17 cellular contexts compared by ENCODE assay signal in genomic region chr9:135254176-135255032, GRCh38.
"Had no signal": no experiment of that assay in that cellular context is flagged by ENCODE, and none has a peak within 500 bp of the region (broad histone marks: within the 10 kb centered on the region; RNA-seq: fewer than 3 reads in every experiment).

No MANE protein-coding gene starts in this region.

- H3K27ac ChIP-seq: adrenal gland, colonic mucosa, esophagus muscularis mucosa, ovary, thoracic aorta had no signal

- H3K4me3 ChIP-seq: adrenal gland, colonic mucosa, esophagus muscularis mucosa, ovary, thoracic aorta had no signal

- H3K4me1 ChIP-seq: adrenal gland, colonic mucosa had no signal

- H3K36me3 ChIP-seq: adrenal gland, colonic mucosa, esophagus muscularis mucosa, ovary, thoracic aorta had no signal

- H3K27me3 ChIP-seq: adrenal gland, colonic mucosa, ovary had no signal

- DNase-seq: activated CD8-positive, alpha-beta memory T cell treated with anti-CD3 and anti-CD28 coated beads for 24 hours; activated CD8-positive, alpha-beta memory T cell treated with anti-CD3 and anti-CD28 coated beads, Interleukin-2, amount 50 U/mL, for 4 hours; activated T-cell treated with anti-CD3 and anti-CD28 coated beads, Interleukin-2, amount 50 U/mL, for 24 hours; adrenal gland; colonic mucosa; left colon; naive thymus-derived CD4-positive, alpha-beta T cell; ovary; stimulated activated CD4-positive, alpha-beta T cell treated with anti-CD3 and anti-CD28 coated beads, Interleukin-4, amount 100 ng/mL, for 1 hour; stimulated activated naive CD4-positive, alpha-beta T cell treated with Interleukin-2 at 50 U/mL for 16 hours; T1000 had no signal

- FAIRE-seq: astrocyte, frontal cortex, islet of Langerhans had no signal

- ATAC-seq: activated T-helper 17 cell treated with anti-CD3 and anti-CD28 coated beads, Interleukin-2, amount 50 U/mL, for 72 hours; left colon; naive thymus-derived CD4-positive, alpha-beta T cell had no signal

- H3K9me3 ChIP-seq: adrenal gland, colonic mucosa, esophagus muscularis mucosa, ovary, thoracic aorta had no signal
